ENCODE assay signal across 22 cellular contexts in the genomic region with DNA sequence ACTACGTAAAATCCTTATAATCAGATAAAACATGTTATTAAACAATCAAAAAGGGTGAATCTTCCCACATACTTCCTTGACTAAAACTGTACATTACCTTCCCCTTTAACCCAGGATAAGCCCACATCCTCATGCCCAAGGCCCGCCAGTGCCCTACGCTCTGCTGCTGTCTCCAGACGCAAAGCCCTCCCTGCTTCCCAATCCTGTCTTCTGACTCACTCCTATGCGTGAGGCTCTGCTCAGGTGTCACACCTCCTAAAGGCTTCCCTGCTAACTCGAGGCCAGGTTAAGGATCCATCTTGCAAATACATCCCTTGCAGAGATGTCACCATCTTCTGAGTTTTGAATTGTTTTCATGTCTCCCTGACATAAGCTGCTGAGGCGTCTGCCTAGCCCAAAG.
DNase-seq lines count a peak whose midpoint lies in the region; TF ChIP-seq lines count a peak whose summit lies in the region.
"Had no signal": no experiment of that assay in that cellular context is flagged by ENCODE, and none has a peak within 500 bp of the region (broad histone marks: within the 10 kb centered on the region; RNA-seq: fewer than 3 reads in every experiment).

No MANE protein-coding gene starts in this region.

- no peaks in the 10 kb centered on the region for H3K36me3 Mint-ChIP-seq in osteocyte (ENCODE audit: unreplicated experiment)
- H3K36me3 Mint-ChIP-seq: natural killer cell treated with Interleukin-12 subunit alpha and Interleukin-12 subunit beta and Interleukin-15 and Interleukin-18, amount 100 ng/mL, for 72 hours had no signal

- no peaks in the 10 kb centered on the region for H3K9me3 Mint-ChIP-seq in osteocyte (ENCODE audit: unreplicated experiment)
- H3K9me3 Mint-ChIP-seq: activated CD8-positive, alpha-beta T cell treated with anti-CD3 and anti-CD28 coated beads for 36 hours; activated naive CD8-positive, alpha-beta T cell treated with anti-CD3 and anti-CD28 coated beads, Interleukin-2, amount 10 ng/mL, durations not matched to agents 7 days and 5 days; natural killer cell treated with Interleukin-12 subunit alpha and Interleukin-12 subunit beta and Interleukin-15 and Interleukin-18, amount 100 ng/mL, for 72 hours had no signal

- no peak for TF ChIP-seq CTCF in osteocyte (IDR thresholded peaks at IDR 0.05)

- H3K27me3 Mint-ChIP-seq in osteocyte (ENCODE audit: unreplicated experiment), result no peaks in the 10 kb centered on the region
- H3K27me3 Mint-ChIP-seq: activated CD8-positive, alpha-beta T cell treated with anti-CD3 and anti-CD28 coated beads for 36 hours; activated naive CD8-positive, alpha-beta T cell treated with anti-CD3 and anti-CD28 coated beads, Interleukin-2, amount 10 ng/mL, durations not matched to agents 7 days and 5 days; natural killer cell treated with Interleukin-12 subunit alpha and Interleukin-12 subunit beta and Interleukin-15 and Interleukin-18, amount 100 ng/mL, for 72 hours had no signal

- H3K27ac ChIP-seq in cingulate gyrus (ENCODE audit: low read depth, low read length), result peak overlapping the region; percentile 87
- H3K27ac ChIP-seq: Peyer's patch, sigmoid colon, SJCRH30, upper lobe of right lung had no signal

- no peak overlapping the region for H3K27ac Mint-ChIP-seq in osteocyte (ENCODE audit: unreplicated experiment)
- H3K27ac Mint-ChIP-seq: activated CD8-positive, alpha-beta T cell treated with anti-CD3 and anti-CD28 coated beads for 36 hours; activated naive CD8-positive, alpha-beta T cell treated with anti-CD3 and anti-CD28 coated beads, Interleukin-2, amount 10 ng/mL, durations not matched to agents 7 days and 5 days; natural killer cell treated with Interleukin-12 subunit alpha and Interleukin-12 subunit beta and Interleukin-15 and Interleukin-18, amount 100 ng/mL, for 72 hours had no signal

- H3K4me3 Mint-ChIP-seq in osteocyte (ENCODE audit: unreplicated experiment), result no peak overlapping the region
- H3K4me3 Mint-ChIP-seq: activated CD8-positive, alpha-beta T cell treated with anti-CD3 and anti-CD28 coated beads for 36 hours; activated naive CD8-positive, alpha-beta T cell treated with anti-CD3 and anti-CD28 coated beads, Interleukin-2, amount 10 ng/mL, durations not matched to agents 7 days and 5 days; natural killer cell treated with Interleukin-12 subunit alpha and Interleukin-12 subunit beta and Interleukin-15 and Interleukin-18, amount 100 ng/mL, for 72 hours had no signal

- H3K4me1 Mint-ChIP-seq in osteocyte (ENCODE audit: unreplicated experiment), result peaks cover 12% of the 10 kb centered on the region

- peak; percentile 48 for DNase-seq in HK-2 (ENCODE audit: unreplicated experiment)
- peak; percentile 79 for DNase-seq in islet precursor cell
- peak; percentile 25 for DNase-seq in retina
- no peak for DNase-seq in NCI-H146 treated with DMSO at 0.1 percent for 48 hours (lab: John Stamatoyannopoulos, UW; ENCODE audit: unreplicated experiment)
- no peak for DNase-seq in osteocyte (ENCODE audit: extremely low spot score, unreplicated experiment)
- DNase-seq in D341Med (ENCODE audit: low spot score), result no peak
- DNase-seq in T1000 (lab: John Stamatoyannopoulos, UW), result no peak
- DNase-seq: activated CD4-positive, CD25-positive, alpha-beta regulatory T cell treated with anti-CD3 and anti-CD28 coated beads, Interleukin-2, amount 50 U/mL, for 72 hours; activated CD8-positive, alpha-beta T cell treated with anti-CD3 and anti-CD28 coated beads for 36 hours; activated effector memory CD4-positive, alpha-beta T cell treated with anti-CD3 and anti-CD28 coated beads, Interleukin-2, amount 50 U/mL, for 16 hours; activated naive CD8-positive, alpha-beta T cell treated with anti-CD3 and anti-CD28 coated beads, Interleukin-2, amount 10 ng/mL, durations not matched to agents 7 days and 5 days; BE2C; body of pancreas; GF-D8; H7; NCI-H187; Peyer's patch; sigmoid colon; upper lobe of right lung had no signal

Comparison
In these comparisons a context has a peak if more than half of its experiments do, and no peak if none do; other contexts are left out.
1. DNase-seq: peak in HK-2 (single experiment), islet precursor cell (single experiment) and retina (single experiment); none in NCI-H146 treated with DMSO at 0.1 percent for 48 hours (single experiment), osteocyte (single experiment), D341Med (single experiment) and T1000 (single experiment).